Comparison of ENCODE assay signal across 1 cellular context in the genomic region with DNA sequence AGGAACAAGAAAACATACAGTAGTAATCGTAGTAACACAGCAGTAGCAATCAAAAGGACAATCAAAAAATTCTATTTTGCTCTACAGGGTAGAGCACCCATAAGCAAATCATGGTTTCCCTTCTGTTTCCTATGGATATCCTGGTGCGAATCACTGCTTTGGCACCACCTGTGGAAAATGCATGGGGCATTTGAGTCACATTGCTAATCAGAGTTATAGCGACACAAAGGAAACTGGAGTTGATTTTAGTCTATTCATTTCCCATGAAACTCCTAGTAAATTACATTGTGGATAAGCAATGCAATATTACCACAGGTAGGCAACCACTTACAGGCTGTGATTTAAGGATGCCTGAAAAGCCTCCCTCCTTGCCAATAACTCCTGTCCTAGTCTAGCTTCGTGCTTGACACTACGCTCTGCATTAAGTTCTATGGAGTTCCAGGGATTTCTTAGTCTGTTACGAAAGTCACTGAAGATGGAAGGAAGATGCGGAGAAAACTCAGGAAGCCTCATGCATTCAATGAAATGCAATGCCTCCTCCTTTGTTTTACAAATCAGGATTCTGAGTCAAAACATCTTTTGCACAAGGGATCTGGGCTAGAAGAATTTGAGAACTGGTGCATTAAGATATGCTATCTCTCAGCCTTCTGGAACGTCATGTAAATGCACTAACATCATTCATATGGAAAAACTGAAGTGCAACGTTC.
TF ChIP-seq lines count a peak whose summit lies in the region.

No MANE protein-coding gene starts in this region.

TF ChIP-seq in endothelial cell of umbilical vein, 7 proteins besides CTCF, POLR2A, EP300 and RAD21:
- peak; percentile 18 for TF ChIP-seq GATA2 (IDR thresholded peaks at IDR 0.05; ENCODE audit: insufficient read depth, insufficient read length, low read depth, low read length)
- TF ChIP-seq POLR2AphosphoS5 (IDR thresholded peaks at IDR 0.05; ENCODE audit: insufficient read depth, low read depth, low read length): no peak
- TF ChIP-seq JUN (IDR thresholded peaks at IDR 0.05; ENCODE audit: borderline replicate concordance, insufficient read depth, insufficient read length, low read depth): peak; percentile 48
TF ChIP-seq in endothelial cell of umbilical vein: peak in this region for 2.
